1 cellular context compared by ENCODE assay signal in the genomic region with DNA sequence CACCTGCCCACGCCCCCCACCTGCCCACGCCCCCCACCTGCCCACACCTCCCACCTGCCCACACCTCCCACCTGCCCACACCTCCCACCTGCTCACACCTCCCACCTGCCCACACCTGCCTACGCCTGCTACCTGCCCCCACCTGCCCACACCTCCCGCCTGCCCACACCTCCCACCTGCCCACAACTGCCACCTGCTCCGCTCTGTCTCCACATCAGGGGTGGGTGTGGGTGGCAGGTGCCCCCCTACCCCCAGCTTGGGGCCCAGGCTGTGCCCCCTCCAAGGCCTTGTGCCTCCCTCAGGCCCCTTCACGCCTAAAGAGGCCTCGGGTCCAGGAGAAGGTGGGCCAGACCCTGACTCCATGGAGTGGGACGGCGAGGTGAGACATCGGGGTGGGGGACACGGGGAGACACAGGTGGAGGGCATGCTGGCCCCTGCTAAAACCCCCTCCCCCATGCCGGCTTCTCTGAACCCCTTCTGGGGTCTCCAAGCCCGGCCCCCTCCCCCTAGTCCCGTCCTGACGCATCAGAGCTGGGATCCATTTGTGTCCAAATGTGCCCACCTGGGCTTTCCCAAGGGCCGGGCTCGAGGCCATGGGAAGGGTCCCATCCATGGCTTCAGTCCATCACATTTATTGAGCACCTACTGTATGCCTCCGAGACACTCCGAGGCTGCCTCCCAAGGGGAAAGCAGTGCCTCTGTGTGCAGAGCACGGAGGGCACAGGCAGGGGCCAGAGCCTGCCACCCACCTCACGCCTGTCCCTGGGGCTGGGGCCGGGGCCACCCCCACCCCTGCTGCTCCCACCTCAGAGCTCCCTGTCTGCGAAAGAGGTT.
TF ChIP-seq lines count a peak whose summit lies in the region.

No MANE protein-coding gene starts in this region.

TF ChIP-seq in HepG2, 621 proteins besides CTCF, POLR2A, EP300 and RAD21:
- TF ChIP-seq, protein P1, sequence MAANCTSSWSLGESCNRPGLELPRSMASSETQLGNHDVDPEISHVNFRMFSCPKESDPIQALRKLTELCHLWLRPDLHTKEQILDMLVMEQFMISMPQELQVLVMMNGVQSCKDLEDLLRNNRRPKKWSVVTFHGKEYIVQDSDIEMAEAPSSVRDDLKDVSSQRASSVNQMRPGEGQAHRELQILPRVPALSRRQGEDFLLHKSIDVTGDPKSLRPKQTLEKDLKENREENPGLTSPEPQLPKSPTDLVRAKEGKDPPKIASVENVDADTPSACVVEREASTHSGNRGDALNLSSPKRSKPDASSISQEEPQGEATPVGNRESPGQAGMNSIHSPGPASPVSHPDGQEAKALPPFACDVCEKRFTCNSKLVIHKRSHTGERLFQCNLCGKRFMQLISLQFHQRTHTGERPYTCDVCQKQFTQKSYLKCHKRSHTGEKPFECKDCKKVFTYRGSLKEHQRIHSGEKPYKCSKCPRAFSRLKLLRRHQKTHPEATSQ (CRISPR knock-in tag; IDR thresholded peaks at IDR 0.05; ENCODE audit: borderline replicate concordance): no peak
- TF ChIP-seq ZKSCAN8 (CRISPR knock-in tag; IDR thresholded peaks at IDR 0.05; ENCODE audit: borderline replicate concordance): peak; percentile 56; the same call in 1 of the 2 replicates
